Comparison of ENCODE assay signal across 20 cellular contexts in genomic region chr11:1463056-1463455, GRCh38.
"Had no signal": no experiment of that assay in that cellular context is flagged by ENCODE, and none has a peak within 500 bp of the region (broad histone marks: within the 10 kb centered on the region; RNA-seq: fewer than 3 reads in every experiment).

No MANE protein-coding gene starts in this region.

- ATAC-seq: HepG2, K562, Panc1 had no signal

- H3K9me3 ChIP-seq: SK-N-SH had no signal

- DNase-seq: Kasumi-1, MM.1S, NCI-H1092 treated with DMSO at 0.1 percent for 48 hours, NCI-H1436, NCI-H187, NCI-H2029, NCI-H2081 treated with DMSO at 0.1 percent for 48 hours, NCI-H2171, NCI-H226, NCI-H446 treated with DMSO at 0.1 percent for 48 hours, NCI-H510A treated with DMSO at 0.1 percent for 48 hours, NCI-H526, NCI-H774, SHP77, SK-N-SH had no signal

- H3K27ac ChIP-seq: KMS-11, RWPE1 had no signal

- H3K4me2 ChIP-seq: KMS-11, SK-N-SH had no signal

- H3K9ac ChIP-seq: KMS-11, SK-N-SH had no signal

- H3K4me3 ChIP-seq: K562 had no signal
